In genomic region chr14:93185333-93185688, GRCh38 we compare ENCODE assay signal across 8 cellular contexts. TPM values are rescaled to one million over a fixed set of nuclear protein-coding genes. Genes with fewer than 3 reads are reported as not detected.
DNase-seq lines count a peak whose midpoint lies in the region; ATAC-seq and TF ChIP-seq lines count a peak whose summit lies in the region.

No MANE protein-coding gene starts in this region.

- no peaks in the 10 kb centered on the region for H3K9me3 ChIP-seq in SK-N-MC (ENCODE audit: low read depth, low read length)

- peak overlapping the region; percentile 82 for H3K4me3 Mint-ChIP-seq in activated CD4-positive, alpha-beta T cell treated with anti-CD3 and anti-CD28 coated beads, Interleukin-2, amount 10 ng/mL, durations not matched to agents 7 days and 5 days

- no peak for DNase-seq in activated CD4-positive, alpha-beta T cell treated with anti-CD3 and anti-CD28 coated beads, Interleukin-2, amount 10 ng/mL, durations not matched to agents 7 days and 5 days
- no peak for DNase-seq in activated CD4-positive, alpha-beta T cell treated with anti-CD3 and anti-CD28 coated beads for 48 hours
- DNase-seq in SK-N-MC (ENCODE audit: low read depth, low spot score) = no peak
- DNase-seq in fibroblast of pulmonary artery (ENCODE audit: low read depth) = no peak
- peak; percentile 33 for DNase-seq in renal cortical epithelial cell (ENCODE audit: low read depth)
- DNase-seq in NCI-H1105 treated with DMSO at 0.1 percent for 48 hours (lab: John Stamatoyannopoulos, UW) = no peak

- peak overlapping the region; percentile 82 for H3K27ac ChIP-seq in SK-N-MC

- peaks cover 33% of the 10 kb centered on the region for H3K36me3 Mint-ChIP-seq in activated CD4-positive, alpha-beta T cell treated with anti-CD3 and anti-CD28 coated beads, Interleukin-2, amount 10 ng/mL, durations not matched to agents 7 days and 5 days (ENCODE audit: low read depth)

- ATAC-seq in HG03095 (IDR thresholded peaks at IDR 0.05; ENCODE audit: unreplicated experiment) (no peak), GM19395 (IDR thresholded peaks at IDR 0.05; ENCODE audit: unreplicated experiment) (no peak)

- peaks cover 35% of the 10 kb centered on the region for H3K4me1 Mint-ChIP-seq in activated CD4-positive, alpha-beta T cell treated with anti-CD3 and anti-CD28 coated beads, Interleukin-2, amount 10 ng/mL, durations not matched to agents 7 days and 5 days

- no peak for TF ChIP-seq CTCF in fibroblast of pulmonary artery (IDR thresholded peaks at IDR 0.05; ENCODE audit: low read length, missing control alignments)

- H3K9me3 Mint-ChIP-seq in activated CD4-positive, alpha-beta T cell treated with anti-CD3 and anti-CD28 coated beads, Interleukin-2, amount 10 ng/mL, durations not matched to agents 7 days and 5 days = no peaks in the 10 kb centered on the region

- CTCF ChIA-PET in activated CD4-positive, alpha-beta T cell treated with anti-CD3 and anti-CD28 coated beads, Interleukin-2, amount 10 ng/mL, durations not matched to agents 7 days and 5 days (lab: Charles Lee) = interaction anchor here (1.0 to 3.2 kb wide), 7 partner anchors 9 to 77 kb away, joined by 3 to 13 read pairs (median 5); partner anchors contain the start of genes GON7 and UBR7

- H3K4me3 ChIP-seq in SK-N-MC (peak overlapping the region; percentile 96), fibroblast of pulmonary artery (replicated peaks; ENCODE audit: low read depth, low read length) (peak overlapping the region; percentile 93)

- H3K27ac Mint-ChIP-seq in activated CD4-positive, alpha-beta T cell treated with anti-CD3 and anti-CD28 coated beads, Interleukin-2, amount 10 ng/mL, durations not matched to agents 7 days and 5 days = peak overlapping the region; percentile 94

- peaks cover 33% of the 10 kb centered on the region for H3K36me3 ChIP-seq in SK-N-MC (ENCODE audit: insufficient read depth, low read length)

- POLR2A ChIA-PET in activated CD4-positive, alpha-beta T cell treated with anti-CD3 and anti-CD28 coated beads, Interleukin-2, amount 10 ng/mL, durations not matched to agents 7 days and 5 days (lab: Charles Lee) = interaction anchor here (0.6 kb wide), 1 partner anchor 21 kb away, joined by 3 read pairs; no protein-coding TSS in a partner anchor

- H3K27me3 Mint-ChIP-seq in activated CD4-positive, alpha-beta T cell treated with anti-CD3 and anti-CD28 coated beads, Interleukin-2, amount 10 ng/mL, durations not matched to agents 7 days and 5 days = no peaks in the 10 kb centered on the region

- peak overlapping the region; percentile 79 for H3K9ac ChIP-seq in SK-N-MC (ENCODE audit: insufficient read length)

RNA-seq across cellular contexts. Expression of gene LYSET, which starts 0.2 kb away (rescaled TPM):
- 10 to 100 TPM; 10.8 to 11.0 TPM for total RNA-seq in activated CD4-positive, alpha-beta T cell treated with anti-CD3 and anti-CD28 coated beads, Interleukin-2, amount 10 ng/mL, durations not matched to agents 7 days and 5 days
- total RNA-seq in renal cortical epithelial cell = 8.7 and 15.9 TPM in 2 replicates

RNA-seq across cellular contexts. Expression of gene MOAP1, which starts 0.6 kb away (rescaled TPM):
- total RNA-seq in activated CD4-positive, alpha-beta T cell treated with anti-CD3 and anti-CD28 coated beads, Interleukin-2, amount 10 ng/mL, durations not matched to agents 7 days and 5 days = 10 to 100 TPM; 23.3 to 25.3 TPM
- 51.2 and 69.6 TPM in 2 replicates for total RNA-seq in renal cortical epithelial cell

RNA-seq across cellular contexts. Expression of gene GON7, which starts 21.6 kb away (rescaled TPM):
- total RNA-seq in activated CD4-positive, alpha-beta T cell treated with anti-CD3 and anti-CD28 coated beads, Interleukin-2, amount 10 ng/mL, durations not matched to agents 7 days and 5 days = 10 to 100 TPM; 17.9 to 20.4 TPM
- 22.9 and 28.4 TPM in 2 replicates for total RNA-seq in renal cortical epithelial cell

RNA-seq across cellular contexts. Expression of gene UBR7, which starts 21.7 kb away (rescaled TPM):
- total RNA-seq in activated CD4-positive, alpha-beta T cell treated with anti-CD3 and anti-CD28 coated beads, Interleukin-2, amount 10 ng/mL, durations not matched to agents 7 days and 5 days = 10 to 100 TPM; 43.5 to 45.8 TPM
- total RNA-seq in renal cortical epithelial cell = 14.8 and 26.5 TPM in 2 replicates
